ENCODE assay signal across 31 cellular contexts in genomic region chr5:63141582-63141981, GRCh38.
A peak's percentile ranks its signal among the peaks of the same experiment; 100 is the strongest.
DNase-seq lines count a peak whose midpoint lies in the region; ATAC-seq and TF ChIP-seq lines count a peak whose summit lies in the region.
"Had no signal": no experiment of that assay in that cellular context is flagged by ENCODE, and none has a peak within 500 bp of the region (broad histone marks: within the 10 kb centered on the region; RNA-seq: fewer than 3 reads in every experiment).

No MANE protein-coding gene starts in this region.

- no peaks in the 10 kb centered on the region for H3K27me3 Mint-ChIP-seq in type B pancreatic cell
- H3K27me3 Mint-ChIP-seq: B cell; CD4-positive, alpha-beta memory T cell; CD4-positive, alpha-beta T cell; CD4-positive, CD25-positive, alpha-beta regulatory T cell; CD8-positive, alpha-beta memory T cell had no signal

- no peak overlapping the region for H3K27ac Mint-ChIP-seq in type B pancreatic cell
- H3K27ac Mint-ChIP-seq: B cell; CD14-positive monocyte; CD4-positive, alpha-beta memory T cell; CD4-positive, alpha-beta T cell; CD4-positive, CD25-positive, alpha-beta regulatory T cell; CD8-positive, alpha-beta T cell had no signal

- H3K9me3 Mint-ChIP-seq in type B pancreatic cell: no peaks in the 10 kb centered on the region
- H3K9me3 Mint-ChIP-seq: CD14-positive monocyte; CD4-positive, alpha-beta T cell; CD8-positive, alpha-beta T cell had no signal

- peak; percentile 15 for DNase-seq in glomerular visceral epithelial cell (ENCODE audit: extremely low spot score)
- DNase-seq in kidney tubule cell (ENCODE audit: low spot score): peak; percentile 17
- DNase-seq in GM13977 (ENCODE audit: low spot score): no peak
- DNase-seq in type B pancreatic cell (ENCODE audit: extremely low spot score, unreplicated experiment): no peak
- no peak for DNase-seq in midbrain (lab: John Stamatoyannopoulos, UW)
- DNase-seq in NCI-H524 (lab: John Stamatoyannopoulos, UW): no peak
- DNase-seq: 8988T; ACHN; AML-193; BE2C; C1 segment of cervical spinal cord; Caco-2; Calu3; CD4-positive, alpha-beta memory T cell; CD4-positive, alpha-beta T cell; CD4-positive, CD25-positive, alpha-beta regulatory T cell; CD8-positive, alpha-beta memory T cell; CD8-positive, alpha-beta T cell; COR-L47; DMS 273 treated with DMSO at 0.1 percent for 48 hours; DMS153; DMS53; DMS79; DMS79 treated with DMSO at 0.1 percent for 48 hours; DND-41; EL had no signal

- no peaks in the 10 kb centered on the region for H3K36me3 Mint-ChIP-seq in type B pancreatic cell
- H3K36me3 Mint-ChIP-seq: CD14-positive monocyte; CD4-positive, alpha-beta memory T cell; CD4-positive, CD25-positive, alpha-beta regulatory T cell; CD8-positive, alpha-beta memory T cell; CD8-positive, alpha-beta T cell had no signal

- no peaks in the 10 kb centered on the region for H3K4me1 Mint-ChIP-seq in type B pancreatic cell (ENCODE audit: unreplicated experiment)
- H3K4me1 Mint-ChIP-seq: B cell; CD14-positive monocyte; CD4-positive, alpha-beta memory T cell; CD8-positive, alpha-beta memory T cell had no signal

- in situ Hi-C loops in GM13977 (cut with MboI; ENCODE audit: low pct_unique_long_range_greater_than_20kb, low sequenced_read_pairs, unreplicated experiment): no loop called here

- no peak for TF ChIP-seq CTCF in GM13977 (IDR thresholded peaks at IDR 0.05; ENCODE audit: extremely low read depth, insufficient read depth, missing control alignments)
- no peak for TF ChIP-seq CTCF in type B pancreatic cell (conservative IDR thresholded peaks at IDR 0.05)

- no peak overlapping the region for H3K4me3 Mint-ChIP-seq in type B pancreatic cell
- H3K4me3 Mint-ChIP-seq: B cell; CD14-positive monocyte; CD4-positive, alpha-beta memory T cell; CD4-positive, alpha-beta T cell; CD4-positive, CD25-positive, alpha-beta regulatory T cell; CD8-positive, alpha-beta memory T cell; CD8-positive, alpha-beta T cell had no signal

- ATAC-seq in HG02981 (IDR thresholded peaks at IDR 0.05; ENCODE audit: unreplicated experiment) (peak; percentile 71), HG03139 (IDR thresholded peaks at IDR 0.05; ENCODE audit: unreplicated experiment) (peak; percentile 54)
- ATAC-seq: A549; CD8-positive, alpha-beta T cell had no signal

Comparison
In these comparisons a context has a peak if more than half of its experiments do, and no peak if none do; other contexts are left out.
1. DNase-seq: peak in glomerular visceral epithelial cell (single experiment) and kidney tubule cell (single experiment); none in GM13977 (single experiment), type B pancreatic cell (single experiment), midbrain (single experiment) and NCI-H524 (0 of 2).